In the genomic region with DNA sequence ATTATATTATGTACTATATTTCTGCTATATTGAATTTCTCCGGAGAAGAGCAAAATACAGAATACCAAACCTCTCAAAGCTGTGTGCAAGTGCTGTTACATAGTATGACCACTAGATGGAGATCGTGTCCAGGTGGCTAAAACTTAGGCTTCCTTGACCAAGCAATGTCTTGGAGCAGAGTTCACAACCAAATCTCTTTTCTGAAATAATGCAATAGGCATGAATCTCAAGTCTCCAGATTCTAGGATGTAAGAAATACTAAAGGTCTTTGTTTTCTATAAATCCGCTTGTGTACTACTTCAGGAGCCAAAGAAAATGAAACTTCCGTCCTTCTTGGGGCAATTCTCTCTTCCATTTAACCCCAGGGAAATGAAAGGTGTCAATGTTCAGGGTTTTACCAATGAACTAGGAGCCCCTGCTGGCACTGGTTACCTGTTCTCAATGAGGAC, we compare ENCODE assay signal across 8 cellular contexts.
DNase-seq lines count a peak whose midpoint lies in the region; ATAC-seq, FAIRE-seq and TF ChIP-seq lines count a peak whose summit lies in the region.

No MANE protein-coding gene starts in this region.

- H3K36me3 Mint-ChIP-seq in stimulated activated memory B cell treated with anti-CD40 and anti-IgM and Interleukin-4, amounts not matched to agents 10 μg/mL and 1 μg/mL and 100 μg/mL, for 72 hours: no peaks in the 10 kb centered on the region

- peaks cover 10% of the 10 kb centered on the region for H3K27me3 Mint-ChIP-seq in stimulated activated memory B cell treated with anti-CD40 and anti-IgM and Interleukin-4, amounts not matched to agents 10 μg/mL and 1 μg/mL and 100 μg/mL, for 72 hours

- H3K4me3 ChIP-seq in ovary: no peak overlapping the region

- DNase-seq in DMS 273 treated with DMSO at 0.1 percent for 48 hours (lab: John Stamatoyannopoulos, UW) (peak; percentile 27), NCI-H1092 (lab: John Stamatoyannopoulos, UW) (peak; percentile 41), SW480 (ENCODE audit: low spot score) (peak; percentile 39), frontal cortex (ENCODE audit: low spot score in 2 of 2) (peak in 1 of 2 donors; percentile 58), ovary (no peak)
- no peak for DNase-seq in activated CD4-positive, CD25-positive, alpha-beta regulatory T cell (lab: John Stamatoyannopoulos, UW)

- no peaks in the 10 kb centered on the region for H3K4me1 Mint-ChIP-seq in stimulated activated memory B cell treated with anti-CD40 and anti-IgM and Interleukin-4, amounts not matched to agents 10 μg/mL and 1 μg/mL and 100 μg/mL, for 72 hours

- ATAC-seq in GM21447 (IDR thresholded peaks at IDR 0.05; ENCODE audit: unreplicated experiment): peak; percentile 53
- ATAC-seq in stimulated activated memory B cell treated with anti-CD40 and anti-IgM and Interleukin-4, amounts not matched to agents 10 μg/mL and 1 μg/mL and 100 μg/mL, for 72 hours: no peak

- no peak for TF ChIP-seq POLR2A in ovary (IDR thresholded peaks at IDR 0.05)

- H3K27ac ChIP-seq in ovary: no peak overlapping the region

- TF ChIP-seq EP300 in ovary (IDR thresholded peaks at IDR 0.05): no peak

- H3K4me3 Mint-ChIP-seq in stimulated activated memory B cell treated with anti-CD40 and anti-IgM and Interleukin-4, amounts not matched to agents 10 μg/mL and 1 μg/mL and 100 μg/mL, for 72 hours: no peak overlapping the region

- peak; percentile 51 to 79 (median 72) for TF ChIP-seq CTCF in ovary (IDR thresholded peaks at IDR 0.05)

- 23 to 25% (median 25%) methylated on average over 4 of the region's 4 CpGs for WGBS in ovary, 3 donors

- no peaks in the 10 kb centered on the region for H3K4me1 ChIP-seq in ovary (ENCODE audit: insufficient read depth)

- FAIRE-seq in frontal cortex (lab: Jason Lieb, UNC): peak; percentile 84

- intact Hi-C loops in ovary (cut with DNase I): loop anchor here in 1 of 4 donors (10.0 kb wide), 1 partner anchor 530 kb away; no protein-coding TSS in a partner anchor

- H3K9me3 Mint-ChIP-seq in stimulated activated memory B cell treated with anti-CD40 and anti-IgM and Interleukin-4, amounts not matched to agents 10 μg/mL and 1 μg/mL and 100 μg/mL, for 72 hours: peaks cover 3% of the 10 kb centered on the region

- H3K27me3 ChIP-seq in ovary: no peaks in the 10 kb centered on the region

- H3K27ac Mint-ChIP-seq in stimulated activated memory B cell treated with anti-CD40 and anti-IgM and Interleukin-4, amounts not matched to agents 10 μg/mL and 1 μg/mL and 100 μg/mL, for 72 hours: no peak overlapping the region

- no peaks in the 10 kb centered on the region for H3K9me3 ChIP-seq in ovary

- no peaks in the 10 kb centered on the region for H3K36me3 ChIP-seq in ovary

Comparison
In these comparisons a context has a peak if more than half of its experiments do, and no peak if none do; other contexts are left out.
1. DNase-seq: peak in DMS 273 treated with DMSO at 0.1 percent for 48 hours (single experiment), NCI-H1092 (single experiment) and SW480 (single experiment); none in ovary (0 of 5) and activated CD4-positive, CD25-positive, alpha-beta regulatory T cell (0 of 4).